Comparison of ENCODE assay signal across 27 cellular contexts in the genomic region with DNA sequence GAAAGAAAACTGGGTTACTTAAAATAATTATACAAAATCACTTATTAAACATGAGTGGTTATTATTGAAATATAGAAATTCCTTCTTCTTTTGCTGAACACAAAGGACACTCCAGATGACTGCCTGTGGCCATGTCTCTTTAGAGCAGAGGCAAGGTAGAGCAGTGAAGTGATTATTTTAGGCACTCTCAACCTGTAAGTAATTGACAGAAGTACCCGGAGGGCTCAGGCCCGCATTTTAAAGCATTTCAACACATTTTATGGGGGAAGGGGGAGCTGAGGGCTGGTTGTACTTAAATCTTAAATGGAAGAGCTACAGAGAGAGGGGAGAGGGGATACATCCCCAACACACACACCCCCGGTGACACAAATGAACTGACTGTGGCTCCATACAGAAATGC. TPM values are rescaled to one million over a fixed set of nuclear protein-coding genes. Genes with fewer than 3 reads are reported as not detected.
"Had no signal": no experiment of that assay in that cellular context is flagged by ENCODE, and none has a peak within 500 bp of the region (broad histone marks: within the 10 kb centered on the region; RNA-seq: fewer than 3 reads in every experiment).

No MANE protein-coding gene starts in this region.

- H3K27ac ChIP-seq: adrenal gland, body of pancreas, coronary artery, dorsolateral prefrontal cortex, gastroesophageal sphincter, left ventricle myocardium inferior, right lobe of liver, thoracic aorta, upper lobe of right lung had no signal

- ATAC-seq: body of pancreas; gastroesophageal sphincter; right lobe of liver; stimulated activated effector memory CD8-positive, alpha-beta T cell treated with anti-CD3 and anti-CD28 coated beads, Interleukin-12 subunit alpha, Interleukin-12 subunit beta, amount 100 ng/mL, for 72 hours; T-cell; upper lobe of right lung had no signal

- H3K36me3 ChIP-seq: right lobe of liver, thoracic aorta, upper lobe of right lung had no signal

- H3K9me3 ChIP-seq: adrenal gland, body of pancreas, gastroesophageal sphincter, left ventricle myocardium inferior, right lobe of liver, thoracic aorta, upper lobe of right lung had no signal

- DNase-seq: activated CD4-positive, alpha-beta T cell treated with anti-CD3 and anti-CD28 coated beads for 4 hours; activated CD4-positive, alpha-beta T cell treated with anti-CD3 and anti-CD28 coated beads, Interleukin-2, amount 50 U/mL, for 4 hours; activated effector memory CD4-positive, alpha-beta T cell treated with Interleukin-2 at 50 U/mL for 16 hours; activated naive CD4-positive, alpha-beta T cell treated with anti-CD3 and anti-CD28 coated beads for 36 hours; activated naive CD8-positive, alpha-beta T cell treated with anti-CD3 and anti-CD28 coated beads for 36 hours; activated T-cell treated with anti-CD3 and anti-CD28 coated beads for 4 hours; adrenal gland; aorta; body of pancreas; dorsolateral prefrontal cortex; effector memory CD4-positive, alpha-beta T cell; erythroblast; head of caudate nucleus; kidney glomerular epithelial cell; left ventricle myocardium inferior; posterior cingulate gyrus; right lobe of liver; stimulated activated CD4-positive, alpha-beta T cell treated with anti-CD3 and anti-CD28 coated beads, Interleukin-4, amount 100 ng/mL, for 24 hours; T-cell; upper lobe of right lung had no signal

- H3K4me3 ChIP-seq: adrenal gland, body of pancreas, coronary artery, dorsolateral prefrontal cortex, gastroesophageal sphincter, left ventricle myocardium inferior, lung, right lobe of liver, thoracic aorta, upper lobe of right lung had no signal

RNA-seq across cellular contexts. Expression of a gene that starts 42.7 kb away (rescaled TPM):
- total RNA-seq: fibroblast of villous mesenchyme, osteoblast had no signal
